In the genomic region with DNA sequence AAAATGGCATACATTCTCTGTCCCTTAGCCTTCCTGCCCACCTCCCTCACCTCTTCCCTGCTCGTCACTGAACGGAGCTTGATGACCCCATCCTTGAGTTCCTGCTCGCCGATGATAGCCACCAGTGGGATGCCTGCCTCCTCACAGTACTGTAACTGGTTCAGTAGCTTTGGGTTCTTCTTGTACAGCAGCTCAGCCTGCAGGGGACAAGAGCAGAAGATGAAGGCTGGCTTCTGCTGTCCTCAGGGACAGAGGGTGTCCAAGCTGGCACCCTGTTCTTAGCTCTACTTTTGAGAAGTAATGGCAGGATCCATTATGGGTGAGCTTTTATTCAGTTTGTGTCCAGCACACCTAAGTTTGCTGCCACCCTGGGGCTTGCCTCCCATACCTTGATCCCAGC, we compare ENCODE assay signal across 25 cellular contexts. TPM values are rescaled to one million over a fixed set of nuclear protein-coding genes. Genes with fewer than 3 reads are reported as not detected.
DNase-seq lines count a peak whose midpoint lies in the region; ATAC-seq, FAIRE-seq and TF ChIP-seq lines count a peak whose summit lies in the region.
"Had no signal": no experiment of that assay in that cellular context is flagged by ENCODE, and none has a peak within 500 bp of the region (broad histone marks: within the 10 kb centered on the region; RNA-seq: fewer than 3 reads in every experiment).

No MANE protein-coding gene starts in this region.

- no peaks in the 10 kb centered on the region for H4K20me1 ChIP-seq in K562 (replicated peaks; ENCODE audit: control insufficient read depth, insufficient read depth, low read length)

- peak overlapping the region; percentile 53 for H3K27ac Mint-ChIP-seq in T-helper 2 cell treated with Interferon-gamma antibody and Interleukin-4, amounts not matched to agents 5 μg/mL and 100 μg/mL, for 36 hours
- H3K27ac Mint-ChIP-seq in nephron progenitor cell: peak overlapping the region; percentile 75

- H3K27me3 Mint-ChIP-seq in T-helper 2 cell treated with Interferon-gamma antibody and Interleukin-4, amounts not matched to agents 5 μg/mL and 100 μg/mL, for 36 hours (ENCODE audit: low read depth): no peaks in the 10 kb centered on the region
- peaks cover 4% of the 10 kb centered on the region for H3K27me3 Mint-ChIP-seq in nephron progenitor cell (ENCODE audit: low read depth, poor library complexity)

- H3K27ac ChIP-seq in RWPE1 (peak overlapping the region; percentile 18), K562 (ENCODE audit: extremely low read depth, low read depth, low read length) (no peak overlapping the region), uterus (no peak overlapping the region), coronary artery (no peak overlapping the region)
- H3K27ac ChIP-seq: 22Rv1, KMS-11, PC-9 had no signal

- H3K4me3 ChIP-seq in K562: no peak overlapping the region
- H3K4me3 ChIP-seq in uterus: no peak overlapping the region
- no peak overlapping the region for H3K4me3 ChIP-seq in coronary artery
- H3K4me3 ChIP-seq: PC-9 had no signal

- TF ChIP-seq POLR2A in K562 (conservative IDR thresholded peaks at IDR 0.05) (no peak), uterus (IDR thresholded peaks at IDR 0.05) (no peak)

- H3K36me3 ChIP-seq in K562 (ENCODE audit: control insufficient read depth, insufficient read depth, low read length) (peaks cover 85% of the 10 kb centered on the region), uterus (no peaks in the 10 kb centered on the region)

- TF ChIP-seq RAD21 in K562 (CRISPR knock-in tag; conservative IDR thresholded peaks at IDR 0.05 in 1 of 2, IDR thresholded peaks at IDR 0.05 in 1 of 2): no peak

- no peak overlapping the region for H3K9ac ChIP-seq in K562 (ENCODE audit: insufficient read depth in 1 of 2, low read depth in 2 of 2, low read length in 2 of 2)
- H3K9ac ChIP-seq: KMS-11 had no signal

- 96% methylated on average over 4 of the region's 4 CpGs for WGBS in K562 (ENCODE audit: insufficient coverage, low coverage, missing lambda C conversion rate)

- ATAC-seq in K562: no peak

- DNase-seq in T-helper 2 cell treated with Interferon-gamma antibody and Interleukin-4, amounts not matched to agents 5 μg/mL and 100 μg/mL, for 36 hours (ENCODE audit: low spot score): no peak
- DNase-seq in T-helper 2 cell (no peak), RWPE1 (ENCODE audit: low spot score) (no peak), K562 (ENCODE audit: extremely low read depth in 1 of 4, low spot score in 3 of 4) (no peak), nephron progenitor cell (no peak), uterus (no peak), coronary artery (ENCODE audit: low spot score) (no peak), epidermal melanocyte (ENCODE audit: insufficient read length, low spot score) (no peak)
- DNase-seq: BE2C; Calu3; CD8-positive, alpha-beta memory T cell; MM.1S; NCI-H1417; NCI-H1694; NCI-H2029 treated with DMSO at 0.1 percent for 48 hours; NCI-H446 treated with DMSO at 0.1 percent for 48 hours; NCI-H526; NCI-H82; NK-92 treated with Interleukin-12 subunit alpha and Interleukin-12 subunit beta, amount 100 ng/mL, for 24 hours; PC-9; Right ventricle myocardium superior had no signal

- no peaks in the 10 kb centered on the region for H3K4me1 Mint-ChIP-seq in T-helper 2 cell treated with Interferon-gamma antibody and Interleukin-4, amounts not matched to agents 5 μg/mL and 100 μg/mL, for 36 hours (ENCODE audit: low read depth)
- H3K4me1 Mint-ChIP-seq in nephron progenitor cell: no peaks in the 10 kb centered on the region
- H3K4me1 Mint-ChIP-seq: CD14-positive monocyte had no signal

- no TSS peak for BruUV-seq in K562 (replicated peaks; lab: Mats Ljungman, UMichigan)

- H3K27me3 ChIP-seq in K562 (ENCODE audit: control insufficient read depth in 2 of 2, insufficient read depth in 2 of 2, low read length in 2 of 2) (no peaks in the 10 kb centered on the region), uterus (no peaks in the 10 kb centered on the region)
- H3K27me3 ChIP-seq: BE2C had no signal

- H3K4me3 Mint-ChIP-seq in T-helper 2 cell treated with Interferon-gamma antibody and Interleukin-4, amounts not matched to agents 5 μg/mL and 100 μg/mL, for 36 hours: no peak overlapping the region
- no peak overlapping the region for H3K4me3 Mint-ChIP-seq in nephron progenitor cell
- H3K4me3 Mint-ChIP-seq: CD14-positive monocyte had no signal

- H3K79me2 ChIP-seq in K562 (ENCODE audit: control insufficient read depth, insufficient read depth, low read length): no peaks in the 10 kb centered on the region

- in situ Hi-C loops in K562 (cut with MboI): no loop called here

- intact Hi-C loops in K562 (cut with micrococcal nuclease): no loop called here
- intact Hi-C loops in uterus (cut with DNase I; ENCODE audit: low total_unique reads): no loop called here

- H3K9me1 ChIP-seq in K562 (ENCODE audit: control insufficient read depth, insufficient read depth, low read length): no peaks in the 10 kb centered on the region

- H3K9me3 ChIP-seq in K562 (replicated peaks; ENCODE audit: control insufficient read depth, insufficient read depth, low read depth, low read length): no peaks in the 10 kb centered on the region
- H3K9me3 ChIP-seq in uterus: no peaks in the 10 kb centered on the region
- H3K9me3 ChIP-seq: BE2C had no signal

- FAIRE-seq in K562 (lab: Jason Lieb, UNC): no peak
- FAIRE-seq: H54 had no signal

- H3K9me3 Mint-ChIP-seq in T-helper 2 cell treated with Interferon-gamma antibody and Interleukin-4, amounts not matched to agents 5 μg/mL and 100 μg/mL, for 36 hours: no peaks in the 10 kb centered on the region
- no peaks in the 10 kb centered on the region for H3K9me3 Mint-ChIP-seq in nephron progenitor cell
- H3K9me3 Mint-ChIP-seq: CD8-positive, alpha-beta memory T cell had no signal

- TF ChIP-seq EP300 in K562 (IDR thresholded peaks at IDR 0.05; ENCODE audit: low read length): no peak

- POLR2A ChIA-PET in RWPE1 (lab: Yijun Ruan, JAX; ENCODE audit: low non-redundant PET): interaction anchor here (0.7 kb wide), 2 partner anchors 27 to 36 kb away, joined by 5 to 6 read pairs; a partner anchor contains a TSS
- POLR2A ChIA-PET in K562 (lab: Yijun Ruan, JAX): interaction anchor here (1.0 to 3.6 kb wide), 5 partner anchors 11 to 36 kb away, joined by 3 to 12 read pairs (median 4); a partner anchor contains a TSS

- H3K4me2 ChIP-seq in K562 (ENCODE audit: insufficient read depth, low read length): no peak overlapping the region
- H3K4me2 ChIP-seq: KMS-11, PC-9 had no signal

- peaks cover 47% of the 10 kb centered on the region for H3K36me3 Mint-ChIP-seq in T-helper 2 cell treated with Interferon-gamma antibody and Interleukin-4, amounts not matched to agents 5 μg/mL and 100 μg/mL, for 36 hours (ENCODE audit: low read depth)
- peaks cover 57% of the 10 kb centered on the region for H3K36me3 Mint-ChIP-seq in nephron progenitor cell (ENCODE audit: low read depth)

- TF ChIP-seq CTCF in RWPE1 (conservative IDR thresholded peaks at IDR 0.05; ENCODE audit: low read depth) (no peak), K562 (IDR thresholded peaks at IDR 0.05 in 2 of 3, conservative IDR thresholded peaks at IDR 0.05 in 1 of 3; ENCODE audit: insufficient read depth in 2 of 3, low read depth in 1 of 3, low read length in 3 of 3) (no peak), nephron progenitor cell (IDR thresholded peaks at IDR 0.05) (no peak), uterus (IDR thresholded peaks at IDR 0.05) (no peak), coronary artery (IDR thresholded peaks at IDR 0.05) (no peak)

- CTCF ChIA-PET in RWPE1 (lab: Yijun Ruan, JAX): interaction anchor here (0.6 kb wide), 1 partner anchor 10 kb away, joined by 4 read pairs; no protein-coding TSS in a partner anchor
- CTCF ChIA-PET in K562 (lab: Yijun Ruan, JAX; ENCODE audit: low intra/inter-chr PET ratio): no interaction called here

- no peak overlapping the region for H2AFZ ChIP-seq in K562 (ENCODE audit: low read depth, low read length)
- H2AFZ ChIP-seq: PC-9 had no signal

- H3K4me1 ChIP-seq in K562 (replicated peaks in 1 of 2; ENCODE audit: control insufficient read depth in 2 of 2, insufficient read depth in 2 of 2, low read length in 2 of 2) (peaks cover 10 to 16% of the 10 kb centered on the region in 2 experiments; a peak in 4 of 5 replicates), uterus (no peaks in the 10 kb centered on the region)
- H3K4me1 ChIP-seq: BE2C had no signal

RNA-seq across cellular contexts. Expression of a gene that starts 1.3 kb away (rescaled TPM):
- 2.5 and 5.9 TPM in 2 replicates for total RNA-seq in K562 (2011; cell fraction: chromatin; rRNA removed; ENCODE audit: low replicate concordance)
- 4.2 and 4.3 TPM in 2 replicates for total RNA-seq in K562 (2011; cell fraction: nucleolus; rRNA removed)
- 4.0 and 4.4 TPM in 2 replicates for total RNA-seq in K562 (2011; cell fraction: nucleoplasm; rRNA removed)
- total RNA-seq in K562 (2014; rRNA removed): 1.1 and 2.0 TPM in 2 replicates
- 0.22 TPM in 1 of 2 replicates, not detected in the other for total RNA-seq in K562 (2014; rRNA removed; fragmentation: Illumina TruSeq; extraction: Trizol)
- total RNA-seq in K562 (2015; rRNA removed; fragmentation: Illumina TruSeq; extraction: Trizol): 0.41 and 0.43 TPM in 2 replicates
- total RNA-seq in K562 (2021): 0.81 and 1.3 TPM in 2 replicates
- polyA plus RNA-seq in K562 (2011; rRNA removed): 0.50 and 0.69 TPM in 2 replicates
- polyA plus RNA-seq in K562 (2011; cell fraction: cytosol; rRNA removed): 1.1 and 1.6 TPM in 2 replicates
- 8.5 and 12.4 TPM in 2 replicates for polyA plus RNA-seq in K562 (2011; cell fraction: nucleus; rRNA removed)
- polyA plus RNA-seq in K562 (2012): 0.24 TPM in 1 of 2 replicates, not detected in the other
- 0.37 and 0.61 TPM in 2 replicates for polyA plus RNA-seq in K562 (2014; fragmentation: Illumina TruSeq; extraction: Trizol)
- polyA plus RNA-seq in K562 (2014; fragmentation: Nextera tagmentation; extraction: Ambion mirVana): not detected
- polyA plus RNA-seq in K562 (2014; rRNA removed): 1.3 and 1.5 TPM in 2 replicates
- polyA minus RNA-seq in K562 (2011; rRNA and poly(A)+ RNA removed): 0.21 and 0.33 TPM in 2 replicates
- polyA minus RNA-seq in K562 (2011; cell fraction: cytosol; rRNA and poly(A)+ RNA removed): not detected in 2 replicates
- polyA minus RNA-seq in K562 (2011; cell fraction: nucleus; rRNA and poly(A)+ RNA removed): 0.78 and 1.3 TPM in 2 replicates
- total RNA-seq in uterus: 1 to 10 TPM in 2 of 4 donors, under 1 TPM in 2; 0.28 to 2.6 (median 0.92) TPM
- polyA plus RNA-seq: CD14-positive monocyte; CD8-positive, alpha-beta memory T cell had no signal

RNA-seq across cellular contexts. Expression of a gene that starts 9.9 kb away (rescaled TPM):
- 99.1 and 166 TPM in 2 replicates for total RNA-seq in K562 (2011; cell fraction: chromatin; rRNA removed; ENCODE audit: low replicate concordance)
- total RNA-seq in K562 (2011; cell fraction: nucleolus; rRNA removed): 88.7 and 109 TPM in 2 replicates
- total RNA-seq in K562 (2011; cell fraction: nucleoplasm; rRNA removed): 85.1 and 87.8 TPM in 2 replicates
- total RNA-seq in K562 (2014; rRNA removed) (24.9 and 27.3 TPM in 2 replicates), K562 (2014; rRNA removed; fragmentation: Illumina TruSeq; extraction: Trizol) (20.5 and 21.8 TPM in 2 replicates), K562 (2015; rRNA removed; fragmentation: Illumina TruSeq; extraction: Trizol) (29.3 and 30.0 TPM in 2 replicates), K562 (2021) (35.3 and 36.1 TPM in 2 replicates), uterus (10 to 100 TPM in 3 of 4 donors, 1 to 10 TPM in 1; 5.9 to 21.9 (median 17.9) TPM)
- polyA plus RNA-seq in K562 (2011; rRNA removed) (37.4 and 44.8 TPM in 2 replicates), K562 (2014; fragmentation: Illumina TruSeq; extraction: Trizol) (35.1 and 39.0 TPM in 2 replicates), K562 (2014; fragmentation: Nextera tagmentation; extraction: Ambion mirVana) (1 to 10 TPM; 5.2 to 6.6 TPM), K562 (2014; rRNA removed) (44.1 and 45.0 TPM in 2 replicates)
- 39.9 and 55.5 TPM in 2 replicates for polyA plus RNA-seq in K562 (2011; cell fraction: cytosol; rRNA removed)
- 68.1 and 108 TPM in 2 replicates for polyA plus RNA-seq in K562 (2011; cell fraction: nucleus; rRNA removed)
- polyA plus RNA-seq in K562 (2012): 24.9 and 28.0 TPM in 2 replicates
- polyA minus RNA-seq in K562 (2011; rRNA and poly(A)+ RNA removed): 22.7 and 29.5 TPM in 2 replicates
- polyA minus RNA-seq in K562 (2011; cell fraction: cytosol; rRNA and poly(A)+ RNA removed): 12.7 and 20.9 TPM in 2 replicates
- polyA minus RNA-seq in K562 (2011; cell fraction: nucleus; rRNA and poly(A)+ RNA removed): 24.0 and 28.4 TPM in 2 replicates

RNA-seq across cellular contexts. Expression of a gene that starts 16.5 kb away (rescaled TPM):
- total RNA-seq in K562 (2011; cell fraction: chromatin; rRNA removed; ENCODE audit: low replicate concordance): 161 and 169 TPM in 2 replicates
- 86.9 and 89.6 TPM in 2 replicates for total RNA-seq in K562 (2011; cell fraction: nucleolus; rRNA removed)
- 109 and 141 TPM in 2 replicates for total RNA-seq in K562 (2011; cell fraction: nucleoplasm; rRNA removed)
- 87.6 and 88.5 TPM in 2 replicates for total RNA-seq in K562 (2014; rRNA removed)
- 68.3 and 70.2 TPM in 2 replicates for total RNA-seq in K562 (2014; rRNA removed; fragmentation: Illumina TruSeq; extraction: Trizol)
- total RNA-seq in K562 (2015; rRNA removed; fragmentation: Illumina TruSeq; extraction: Trizol): 62.6 and 68.7 TPM in 2 replicates
- 69.1 and 75.2 TPM in 2 replicates for total RNA-seq in K562 (2021)
- 52.5 and 75.2 TPM in 2 replicates for polyA plus RNA-seq in K562 (2011; rRNA removed)
- 45.2 and 53.7 TPM in 2 replicates for polyA plus RNA-seq in K562 (2011; cell fraction: cytosol; rRNA removed)
- polyA plus RNA-seq in K562 (2011; cell fraction: nucleus; rRNA removed): 80.2 and 85.4 TPM in 2 replicates
- polyA plus RNA-seq in K562 (2012): 54.5 and 68.6 TPM in 2 replicates
- polyA plus RNA-seq in K562 (2014; fragmentation: Illumina TruSeq; extraction: Trizol): 84.8 and 85.0 TPM in 2 replicates
- 10 to 100 TPM; 13.5 to 19.1 TPM for polyA plus RNA-seq in K562 (2014; fragmentation: Nextera tagmentation; extraction: Ambion mirVana)
- polyA plus RNA-seq in K562 (2014; rRNA removed): 81.7 and 92.4 TPM in 2 replicates
- 92.2 and 107 TPM in 2 replicates for polyA minus RNA-seq in K562 (2011; rRNA and poly(A)+ RNA removed)
- polyA minus RNA-seq in K562 (2011; cell fraction: cytosol; rRNA and poly(A)+ RNA removed): 24.8 and 44.2 TPM in 2 replicates
- 39.1 and 39.3 TPM in 2 replicates for polyA minus RNA-seq in K562 (2011; cell fraction: nucleus; rRNA and poly(A)+ RNA removed)
- total RNA-seq in uterus: 10 to 100 TPM; 20.3 to 50.5 (median 40.4) TPM

RNA-seq across cellular contexts. Expression of a gene that starts 16.6 kb away (rescaled TPM):
- total RNA-seq in K562 (2011; cell fraction: chromatin; rRNA removed; ENCODE audit: low replicate concordance): 92.0 and 114 TPM in 2 replicates
- total RNA-seq in K562 (2011; cell fraction: nucleolus; rRNA removed): 59.0 and 64.1 TPM in 2 replicates
- total RNA-seq in K562 (2011; cell fraction: nucleoplasm; rRNA removed): 73.4 and 88.7 TPM in 2 replicates
- total RNA-seq in K562 (2014; rRNA removed) (25.1 and 27.0 TPM in 2 replicates), K562 (2014; rRNA removed; fragmentation: Illumina TruSeq; extraction: Trizol) (28.4 and 32.6 TPM in 2 replicates), K562 (2015; rRNA removed; fragmentation: Illumina TruSeq; extraction: Trizol) (32.2 and 33.4 TPM in 2 replicates), K562 (2021) (25.9 and 27.8 TPM in 2 replicates), uterus (10 to 100 TPM in 2 of 4 donors, 1 to 10 TPM in 2; 2.6 to 38.0 (median 15.7) TPM)
- polyA plus RNA-seq in K562 (2011; rRNA removed) (36.5 and 41.6 TPM in 2 replicates), K562 (2014; fragmentation: Illumina TruSeq; extraction: Trizol) (23.2 and 26.0 TPM in 2 replicates), K562 (2014; fragmentation: Nextera tagmentation; extraction: Ambion mirVana) (10 to 100 TPM in 1 of 2 experiments, 1 to 10 TPM in 1; 8.5 to 18.0 TPM), K562 (2014; rRNA removed) (27.1 and 33.0 TPM in 2 replicates)
- 18.8 and 23.2 TPM in 2 replicates for polyA plus RNA-seq in K562 (2011; cell fraction: cytosol; rRNA removed)
- 62.3 and 85.4 TPM in 2 replicates for polyA plus RNA-seq in K562 (2011; cell fraction: nucleus; rRNA removed)
- polyA plus RNA-seq in K562 (2012): 20.4 and 23.9 TPM in 2 replicates
- 51.9 and 57.1 TPM in 2 replicates for polyA minus RNA-seq in K562 (2011; rRNA and poly(A)+ RNA removed)
- polyA minus RNA-seq in K562 (2011; cell fraction: cytosol; rRNA and poly(A)+ RNA removed): 13.6 and 19.5 TPM in 2 replicates
- 32.2 and 51.2 TPM in 2 replicates for polyA minus RNA-seq in K562 (2011; cell fraction: nucleus; rRNA and poly(A)+ RNA removed)

RNA-seq across cellular contexts. Expression of a gene that starts 25.6 kb away (rescaled TPM):
- total RNA-seq in K562 (2011; cell fraction: chromatin; rRNA removed; ENCODE audit: low replicate concordance): 16.7 and 30.9 TPM in 2 replicates
- total RNA-seq in K562 (2011; cell fraction: nucleolus; rRNA removed): 12.5 and 13.7 TPM in 2 replicates
- 25.7 and 34.7 TPM in 2 replicates for total RNA-seq in K562 (2011; cell fraction: nucleoplasm; rRNA removed)
- total RNA-seq in K562 (2014; rRNA removed) (40.2 and 67.1 TPM in 2 replicates), K562 (2014; rRNA removed; fragmentation: Illumina TruSeq; extraction: Trizol) (99.2 and 121 TPM in 2 replicates), K562 (2015; rRNA removed; fragmentation: Illumina TruSeq; extraction: Trizol) (88.5 and 90.4 TPM in 2 replicates), K562 (2021) (38.8 and 48.7 TPM in 2 replicates), uterus (10 to 100 TPM; 18.2 to 41.9 (median 30.4) TPM)
- polyA plus RNA-seq in K562 (2011; rRNA removed) (48.0 and 71.4 TPM in 2 replicates), K562 (2014; fragmentation: Illumina TruSeq; extraction: Trizol) (101 and 102 TPM in 2 replicates), K562 (2014; fragmentation: Nextera tagmentation; extraction: Ambion mirVana) (10 to 100 TPM; 44.2 to 45.0 TPM), K562 (2014; rRNA removed) (57.2 and 69.2 TPM in 2 replicates)
- 23.7 and 56.3 TPM in 2 replicates for polyA plus RNA-seq in K562 (2011; cell fraction: cytosol; rRNA removed)
- 19.0 and 26.1 TPM in 2 replicates for polyA plus RNA-seq in K562 (2011; cell fraction: nucleus; rRNA removed)
- 49.1 and 89.4 TPM in 2 replicates for polyA plus RNA-seq in K562 (2012)
- 44.6 and 52.1 TPM in 2 replicates for polyA minus RNA-seq in K562 (2011; rRNA and poly(A)+ RNA removed)
- polyA minus RNA-seq in K562 (2011; cell fraction: cytosol; rRNA and poly(A)+ RNA removed): 11.7 and 17.3 TPM in 2 replicates
- 7.4 and 10.3 TPM in 2 replicates for polyA minus RNA-seq in K562 (2011; cell fraction: nucleus; rRNA and poly(A)+ RNA removed)
